In genomic region chr10:17536221-17536620, GRCh38 we compare ENCODE assay signal across 23 cellular contexts.
"Had no signal": no experiment of that assay in that cellular context is flagged by ENCODE, and none has a peak within 500 bp of the region (broad histone marks: within the 10 kb centered on the region; RNA-seq: fewer than 3 reads in every experiment).

No MANE protein-coding gene starts in this region.

- DNase-seq: activated CD4-positive, alpha-beta memory T cell treated with anti-CD3 and anti-CD28 coated beads, Interleukin-2, amount 10 ng/mL, durations not matched to agents 7 days and 5 days; activated CD4-positive, alpha-beta T cell treated with anti-CD3 and anti-CD28 coated beads for 36 hours; activated CD4-positive, alpha-beta T cell treated with anti-CD3 and anti-CD28 coated beads, Interleukin-2, amount 50 U/mL, for 1 hour; activated gamma-delta T cell treated with Interleukin-2 at 50 U/mL for 16 hours; activated naive CD4-positive, alpha-beta T cell treated with anti-CD3 and anti-CD28 coated beads, Interleukin-2, amount 10 ng/mL, durations not matched to agents 7 days and 5 days; activated naive CD8-positive, alpha-beta T cell treated with anti-CD3 and anti-CD28 coated beads for 36 hours; activated T-cell treated with anti-CD3 and anti-CD28 coated beads for 4 hours; activated T-cell treated with anti-CD3 and anti-CD28 coated beads, Interleukin-2, amount 50 U/mL, for 48 hours; adrenal gland; anterior cingulate cortex; cerebellar nuclear complex; NCI-H1105 treated with DMSO at 0.1 percent for 48 hours; NCI-H1436 treated with DMSO at 0.1 percent for 48 hours; NCI-H187; NCI-H2081; NCI-H446; NCI-H774; NK-92 treated with Interleukin-12 subunit alpha and Interleukin-12 subunit beta, amount 100 ng/mL, for 24 hours; Peyer's patch; SHP77 had no signal

- H3K27me3 ChIP-seq: adrenal gland, Peyer's patch, SJSA1 had no signal

- H3K4me3 ChIP-seq: adrenal gland, Peyer's patch, SJSA1 had no signal

- H3K4me1 ChIP-seq: adrenal gland, Peyer's patch had no signal

- ATAC-seq: activated CD4-positive, alpha-beta T cell treated with anti-CD3 and anti-CD28 coated beads for 36 hours had no signal

- H3K27ac ChIP-seq: adrenal gland, KMS-11, Peyer's patch, SJSA1, VCaP had no signal

- H3K36me3 ChIP-seq: adrenal gland, Peyer's patch, SJSA1 had no signal

- H3K4me2 ChIP-seq: KMS-11 had no signal

- H3K9ac ChIP-seq: KMS-11 had no signal

- H3K9me3 ChIP-seq: adrenal gland, Peyer's patch, SJSA1 had no signal
